ENCODE assay signal across 19 cellular contexts in the genomic region with DNA sequence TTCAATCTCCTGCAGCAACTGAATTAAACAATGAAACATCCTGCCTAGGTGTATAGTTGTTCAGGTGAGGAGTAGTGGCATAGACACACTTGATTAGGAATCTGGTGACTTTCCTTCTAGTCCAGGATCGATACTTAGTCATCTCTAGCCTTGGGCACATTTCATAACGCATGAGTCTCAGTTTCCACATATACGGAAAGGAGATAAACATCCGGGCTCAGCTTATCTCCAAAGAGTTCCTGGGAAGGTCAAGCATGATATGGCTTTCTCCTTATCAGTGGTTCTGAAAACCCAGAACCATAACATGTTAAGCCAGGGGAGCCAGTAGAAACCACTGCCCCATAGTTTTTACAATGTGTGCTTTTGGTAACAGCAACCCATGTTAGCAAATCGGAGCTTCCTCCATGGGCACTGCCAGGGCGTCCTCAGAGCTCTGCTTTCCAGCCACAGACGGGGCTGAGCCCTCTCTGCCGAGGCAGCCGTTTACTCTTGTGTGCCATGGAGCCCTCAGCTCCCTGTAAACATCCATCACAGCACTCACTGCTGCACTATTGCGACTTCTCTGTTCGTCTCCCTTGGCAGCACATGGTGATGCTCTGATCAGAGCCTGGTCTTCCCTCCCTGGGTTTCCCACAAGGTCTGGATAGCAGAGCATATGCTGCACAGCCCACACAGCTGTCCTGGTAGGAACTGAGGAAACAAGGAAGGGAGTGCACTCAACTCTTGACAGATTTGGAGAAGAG. TPM values are rescaled to one million over a fixed set of nuclear protein-coding genes. Genes with fewer than 3 reads are reported as not detected.
DNase-seq lines count a peak whose midpoint lies in the region; ATAC-seq and TF ChIP-seq lines count a peak whose summit lies in the region.
"Had no signal": no experiment of that assay in that cellular context is flagged by ENCODE, and none has a peak within 500 bp of the region (broad histone marks: within the 10 kb centered on the region; RNA-seq: fewer than 3 reads in every experiment).

No MANE protein-coding gene starts in this region.

- TF ChIP-seq RAD21 in IMR-90 (IDR thresholded peaks at IDR 0.05; ENCODE audit: low read length), result no peak

- dilution Hi-C loops in IMR-90 (cut with HindIII; ENCODE audit: low sequenced_read_pairs, unreplicated experiment), result no loop called here

- in situ Hi-C loops in IMR-90 (cut with MboI; ENCODE audit: low sequenced_read_pairs) (no loop called here), ACHN (cut with HindIII; ENCODE audit: low pct_ligation_motif_present, low pct_unique_long_range_greater_than_20kb, low sequenced_read_pairs) (no loop called here)

- H3K9me3 Mint-ChIP-seq in activated CD4-positive, alpha-beta T cell treated with anti-CD3 and anti-CD28 coated beads, Interleukin-2, amount 10 ng/mL, durations not matched to agents 24 days and 14 days, result no peaks in the 10 kb centered on the region
- no peaks in the 10 kb centered on the region for H3K9me3 Mint-ChIP-seq in activated naive CD8-positive, alpha-beta T cell treated with anti-CD3 and anti-CD28 coated beads for 36 hours
- H3K9me3 Mint-ChIP-seq in natural killer cell treated with Interleukin-12 subunit alpha and Interleukin-12 subunit beta and Interleukin-15 and Interleukin-18, amount 100 ng/mL, for 72 hours, result no peaks in the 10 kb centered on the region

- peak overlapping the region; percentile 37; the same call in 1 of the 2 replicates for H4K91ac ChIP-seq in IMR-90 (ENCODE audit: insufficient read depth, low read depth, low read length)

- no peaks in the 10 kb centered on the region for H3K36me3 ChIP-seq in IMR-90 (ENCODE audit: control insufficient read depth, insufficient read depth, low read length)
- H3K36me3 ChIP-seq: HAP-1, sigmoid colon, tibial artery had no signal

- 20% methylated on average over 2 of the region's 11 CpGs; no CpG with 5 or more reads in 1 of the 2 experiments for WGBS in IMR-90 (ENCODE audit: extremely low coverage in 2 of 2, insufficient read length in 1 of 2), 2 experiments

- no peaks in the 10 kb centered on the region for H3K9me3 ChIP-seq in IMR-90 (ENCODE audit: control insufficient read depth, insufficient read depth, low read length)
- H3K9me3 ChIP-seq: Caco-2, HAP-1, sigmoid colon, tibial artery had no signal

- H3K4me2 ChIP-seq in IMR-90 (ENCODE audit: low read depth, low read length), result no peak overlapping the region

- peak overlapping the region; percentile 45 for H3K27ac Mint-ChIP-seq in activated CD4-positive, alpha-beta T cell treated with anti-CD3 and anti-CD28 coated beads, Interleukin-2, amount 10 ng/mL, durations not matched to agents 24 days and 14 days
- H3K27ac Mint-ChIP-seq in activated naive CD8-positive, alpha-beta T cell treated with anti-CD3 and anti-CD28 coated beads for 36 hours, result peak overlapping the region; percentile 6
- H3K27ac Mint-ChIP-seq in natural killer cell treated with Interleukin-12 subunit alpha and Interleukin-12 subunit beta and Interleukin-15 and Interleukin-18, amount 100 ng/mL, for 72 hours, result peak overlapping the region; percentile 65 to 78

- no peak overlapping the region for H4K5ac ChIP-seq in IMR-90 (ENCODE audit: low read depth, low read length)

- no TSS peak for BruUV-seq in IMR-90 (replicated peaks; lab: Mats Ljungman, UMichigan)

- H3K4ac ChIP-seq in IMR-90 (ENCODE audit: low read depth, low read length), result peak overlapping the region; percentile 5

- H2AK5ac ChIP-seq in IMR-90 (ENCODE audit: low read depth, low read length), result peak overlapping the region; percentile 84

- no peak overlapping the region for H2BK20ac ChIP-seq in IMR-90 (ENCODE audit: low read depth, low read length)

- H4K8ac ChIP-seq in IMR-90 (ENCODE audit: low read depth in 2 of 2, low read length in 2 of 2), result no peak overlapping the region

- H3K4me3 ChIP-seq in IMR-90 (ENCODE audit: insufficient read depth, low read depth, low read length), result no peak overlapping the region
- H3K4me3 ChIP-seq: HAP-1, sigmoid colon, tibial artery had no signal

- ATAC-seq in IMR-90 (ENCODE audit: low read depth), result no peak
- peak in 1 of 2 donors; percentile 5 for ATAC-seq in natural killer cell treated with Interleukin-12 subunit alpha and Interleukin-12 subunit beta and Interleukin-15 and Interleukin-18, amount 100 ng/mL, for 72 hours
- ATAC-seq in HG02759 (IDR thresholded peaks at IDR 0.05; ENCODE audit: unreplicated experiment), result no peak

- CTCF ChIA-PET in IMR-90 (lab: Yijun Ruan, JAX), result interaction anchor here (0.6 to 1.1 kb wide), 2 partner anchors 12 to 1307 kb away, joined by 3 to 4 read pairs; no protein-coding TSS in a partner anchor

- H3K27ac ChIP-seq in IMR-90 (ENCODE audit: insufficient read depth, low read length), result no peak overlapping the region
- H3K27ac ChIP-seq: sigmoid colon, tibial artery had no signal

- H2AFZ ChIP-seq in IMR-90 (replicated peaks; ENCODE audit: low read length, poor library complexity), result no peak overlapping the region

- peaks cover 3% of the 10 kb centered on the region for H3K4me1 ChIP-seq in IMR-90 (ENCODE audit: control insufficient read depth, insufficient read depth, low read length)
- H3K4me1 ChIP-seq: HAP-1, sigmoid colon, tibial artery had no signal

- H3K14ac ChIP-seq in IMR-90 (replicated peaks; ENCODE audit: low read depth, low read length), result 0 out of 2 replicates have a peak overlapping the region, but pooled peaks have one; percentile 46

- peaks cover 50% of the 10 kb centered on the region for H3K4me1 Mint-ChIP-seq in activated CD4-positive, alpha-beta T cell treated with anti-CD3 and anti-CD28 coated beads, Interleukin-2, amount 10 ng/mL, durations not matched to agents 24 days and 14 days
- H3K4me1 Mint-ChIP-seq in activated naive CD8-positive, alpha-beta T cell treated with anti-CD3 and anti-CD28 coated beads for 36 hours, result peaks cover 73% of the 10 kb centered on the region
- H3K4me1 Mint-ChIP-seq in natural killer cell treated with Interleukin-12 subunit alpha and Interleukin-12 subunit beta and Interleukin-15 and Interleukin-18, amount 100 ng/mL, for 72 hours (ENCODE audit: low read depth in 2 of 2), result peaks cover 49 to 58% of the 10 kb centered on the region in 2 donors

- no peak for DNase-seq in activated CD4-positive, alpha-beta T cell treated with anti-CD3 and anti-CD28 coated beads, Interleukin-2, amount 10 ng/mL, durations not matched to agents 24 days and 14 days
- no peak for DNase-seq in activated CD4-positive, alpha-beta T cell treated with anti-CD3 and anti-CD28 coated beads for 4 hours
- DNase-seq in IMR-90, result peak; percentile 33
- DNase-seq in activated naive CD8-positive, alpha-beta T cell treated with anti-CD3 and anti-CD28 coated beads for 36 hours, result no peak
- DNase-seq in natural killer cell treated with Interleukin-12 subunit alpha and Interleukin-12 subunit beta and Interleukin-15 and Interleukin-18, amount 100 ng/mL, for 72 hours (ENCODE audit: low spot score), result no peak
- no peak for DNase-seq in NCI-H1092 treated with DMSO at 0.1 percent for 48 hours (lab: John Stamatoyannopoulos, UW)
- DNase-seq in ACHN, result no peak
- DNase-seq: activated CD4-positive, alpha-beta T cell treated with anti-CD3 and anti-CD28 coated beads, Interleukin-2, amount 50 U/mL, for 4 hours; activated naive CD4-positive, alpha-beta T cell; Caco-2; kidney glomerular epithelial cell; NCI-H1048; nucleus accumbens; Right ventricle myocardium superior; sigmoid colon; stimulated activated CD4-positive, alpha-beta T cell treated with anti-CD3 and anti-CD28 coated beads, Interleukin-4, amount 100 ng/mL, for 1 hour; tibial artery had no signal

- POLR2A ChIA-PET in IMR-90 (lab: Charles Lee; ENCODE audit: unreplicated experiment), result no interaction called here

- TF ChIP-seq CTCF in IMR-90 (conservative IDR thresholded peaks at IDR 0.05; ENCODE audit: low read depth, low read length), result no peak

- H2BK15ac ChIP-seq in IMR-90 (ENCODE audit: low read depth, low read length), result peak overlapping the region; percentile 27; the same call in 1 of the 3 replicates

- no peaks in the 10 kb centered on the region for H4K20me1 ChIP-seq in IMR-90 (ENCODE audit: insufficient read depth, low read length)

- intact Hi-C loops in activated CD4-positive, alpha-beta T cell treated with anti-CD3 and anti-CD28 coated beads, Interleukin-2, amount 10 ng/mL, durations not matched to agents 24 days and 14 days (cut with micrococcal nuclease), result no loop called here
- intact Hi-C loops in IMR-90 (cut with micrococcal nuclease), result no loop called here

- H3K9me1 ChIP-seq in IMR-90 (ENCODE audit: insufficient read depth, low read length), result peaks cover 4% of the 10 kb centered on the region

- no peak overlapping the region for H3K9ac ChIP-seq in IMR-90 (ENCODE audit: low read depth, low read length)

- H3K18ac ChIP-seq in IMR-90 (ENCODE audit: low read depth, low read length), result no peak overlapping the region

- 0 out of 2 replicates have a peak overlapping the region, but pooled peaks have one; percentile 16 for H3K23ac ChIP-seq in IMR-90 (ENCODE audit: low read depth, low read length)

- peak overlapping the region; percentile 10 for H2AK9ac ChIP-seq in IMR-90 (replicated peaks; ENCODE audit: low read depth, low read length, poor library complexity)

- peaks cover 32% of the 10 kb centered on the region for H3K36me3 Mint-ChIP-seq in activated CD4-positive, alpha-beta T cell treated with anti-CD3 and anti-CD28 coated beads, Interleukin-2, amount 10 ng/mL, durations not matched to agents 24 days and 14 days (ENCODE audit: low read depth)
- peaks cover 22% of the 10 kb centered on the region for H3K36me3 Mint-ChIP-seq in activated naive CD8-positive, alpha-beta T cell treated with anti-CD3 and anti-CD28 coated beads for 36 hours
- no peaks in the 10 kb centered on the region for H3K36me3 Mint-ChIP-seq in natural killer cell treated with Interleukin-12 subunit alpha and Interleukin-12 subunit beta and Interleukin-15 and Interleukin-18, amount 100 ng/mL, for 72 hours

- H3K4me3 Mint-ChIP-seq in activated CD4-positive, alpha-beta T cell treated with anti-CD3 and anti-CD28 coated beads, Interleukin-2, amount 10 ng/mL, durations not matched to agents 24 days and 14 days, result no peak overlapping the region
- H3K4me3 Mint-ChIP-seq in activated naive CD8-positive, alpha-beta T cell treated with anti-CD3 and anti-CD28 coated beads for 36 hours, result no peak overlapping the region
- peak overlapping the region; percentile 72 for H3K4me3 Mint-ChIP-seq in natural killer cell treated with Interleukin-12 subunit alpha and Interleukin-12 subunit beta and Interleukin-15 and Interleukin-18, amount 100 ng/mL, for 72 hours

- peak overlapping the region; percentile 8; the same call in 1 of the 2 replicates for H2BK120ac ChIP-seq in IMR-90 (ENCODE audit: low read depth, low read length)

- no peak overlapping the region for H3K56ac ChIP-seq in IMR-90 (ENCODE audit: extremely low read depth, insufficient read depth, low read length)

- no peak overlapping the region for H2BK5ac ChIP-seq in IMR-90 (ENCODE audit: low read depth, low read length, poor library complexity, severe bottlenecking)

- H3K79me1 ChIP-seq in IMR-90 (ENCODE audit: low read depth in 1 of 2, low read length in 2 of 2), result 0 out of 4 replicates have a peak, but pooled peaks cover 0 to 9% of the 10 kb centered on the region in 2 experiments

- no peak for TF ChIP-seq POLR2A in IMR-90 (IDR thresholded peaks at IDR 0.05; ENCODE audit: low read depth, low read length)

- no peaks in the 10 kb centered on the region for H3K27me3 Mint-ChIP-seq in activated CD4-positive, alpha-beta T cell treated with anti-CD3 and anti-CD28 coated beads, Interleukin-2, amount 10 ng/mL, durations not matched to agents 24 days and 14 days
- no peaks in the 10 kb centered on the region for H3K27me3 Mint-ChIP-seq in activated naive CD8-positive, alpha-beta T cell treated with anti-CD3 and anti-CD28 coated beads for 36 hours
- no peaks in the 10 kb centered on the region for H3K27me3 Mint-ChIP-seq in natural killer cell treated with Interleukin-12 subunit alpha and Interleukin-12 subunit beta and Interleukin-15 and Interleukin-18, amount 100 ng/mL, for 72 hours

- H3K27me3 ChIP-seq in IMR-90 (ENCODE audit: control insufficient read depth, insufficient read depth, low read length), result no peaks in the 10 kb centered on the region
- H3K27me3 ChIP-seq: sigmoid colon, tibial artery had no signal

RNA-seq across cellular contexts. Expression of gene RUNX1, which starts 34.6 kb away (rescaled TPM):
- total RNA-seq in activated CD4-positive, alpha-beta T cell treated with anti-CD3 and anti-CD28 coated beads, Interleukin-2, amount 10 ng/mL, durations not matched to agents 24 days and 14 days, result 100 and 101 TPM in 2 replicates
- total RNA-seq in IMR-90 (2012; rRNA removed), result 16.7 and 56.5 TPM in 2 replicates
- 34.5 and 45.0 TPM in 2 replicates for polyA plus RNA-seq in IMR-90 (2012; rRNA removed)
- polyA plus RNA-seq in IMR-90 (2012; cell fraction: cytosol; rRNA removed), result 33.2 and 58.6 TPM in 2 replicates
- 85.5 and 137 TPM in 2 replicates for polyA plus RNA-seq in IMR-90 (2012; cell fraction: nucleus; rRNA removed; ENCODE audit: low replicate concordance)
- total RNA-seq in activated naive CD8-positive, alpha-beta T cell treated with anti-CD3 and anti-CD28 coated beads for 36 hours, result 10 to 100 TPM; 16.6 to 18.0 TPM
- 100 to 1,000 TPM in 1 of 2 donors, 10 to 100 TPM in 1; 67.8 to 121 TPM for total RNA-seq in natural killer cell treated with Interleukin-12 subunit alpha and Interleukin-12 subunit beta and Interleukin-15 and Interleukin-18, amount 100 ng/mL, for 72 hours

Comparison
In these comparisons a context has a peak if more than half of its experiments do, and no peak if none do; other contexts are left out.
1. H3K27ac Mint-ChIP-seq: peak in every context shown above with its lines; median percentile 72 in natural killer cell treated with Interleukin-12 subunit alpha and Interleukin-12 subunit beta and Interleukin-15 and Interleukin-18, amount 100 ng/mL, for 72 hours; 45 in activated CD4-positive, alpha-beta T cell treated with anti-CD3 and anti-CD28 coated beads, Interleukin-2, amount 10 ng/mL, durations not matched to agents 24 days and 14 days; 6 in activated naive CD8-positive, alpha-beta T cell treated with anti-CD3 and anti-CD28 coated beads for 36 hours.